8 cellular contexts compared by ENCODE assay signal in genomic region chr11:9613830-9614762, GRCh38. TPM values are rescaled to one million over a fixed set of nuclear protein-coding genes. Genes with fewer than 3 reads are reported as not detected.
DNase-seq lines count a peak whose midpoint lies in the region; ATAC-seq, FAIRE-seq and TF ChIP-seq lines count a peak whose summit lies in the region.

No MANE protein-coding gene starts in this region.

- H3K36me3 Mint-ChIP-seq in nephron (ENCODE audit: low read depth) = no peaks in the 10 kb centered on the region

- no peaks in the 10 kb centered on the region for H3K9me3 Mint-ChIP-seq in nephron

- H3K4me3 Mint-ChIP-seq in nephron = peak overlapping the region; percentile 80 to 91 (median 86)

- H3K27me3 Mint-ChIP-seq in nephron (ENCODE audit: low read depth) = no peaks in the 10 kb centered on the region

- peak overlapping the region; percentile 53 for H3K4me3 ChIP-seq in fibroblast of pulmonary artery (replicated peaks; ENCODE audit: low read depth, low read length)

- H3K27ac Mint-ChIP-seq in nephron = peak overlapping the region; percentile 95 to 96 (median 96)

- peak; percentile 68 for ATAC-seq in GM21390 (IDR thresholded peaks at IDR 0.05; ENCODE audit: unreplicated experiment)
- peak; percentile 81 for ATAC-seq in stimulated activated naive CD8-positive, alpha-beta T cell treated with anti-CD3 and anti-CD28 coated beads, Interleukin-15, Interleukin-2, amounts not matched to agents 100 U/mL and 50 U/mL, for 24 hours

- peaks cover 22% of the 10 kb centered on the region for H3K4me1 Mint-ChIP-seq in nephron

- DNase-seq in DMS153 treated with DMSO at 0.1 percent for 48 hours (lab: John Stamatoyannopoulos, UW; ENCODE audit: unreplicated experiment) = peak; percentile 70
- DNase-seq in HTR-8/SVneo (ENCODE audit: insufficient read length, low spot score) = peak; percentile 83
- DNase-seq in RPMI7951 (ENCODE audit: low read depth) = peak; percentile 79
- peak; percentile 91 for DNase-seq in activated T-helper 9 cell treated with anti-CD3 and anti-CD28 coated beads, Interleukin-2, amount 50 U/mL, for 16 hours (ENCODE audit: low read depth)
- DNase-seq in fibroblast of pulmonary artery (ENCODE audit: low read depth) = peak; percentile 78
- peak; percentile 97 for DNase-seq in stimulated activated naive CD8-positive, alpha-beta T cell treated with anti-CD3 and anti-CD28 coated beads, Interleukin-15, Interleukin-2, amounts not matched to agents 100 U/mL and 50 U/mL, for 24 hours

- FAIRE-seq in HTR-8/SVneo (lab: Jason Lieb, UNC) = peak; percentile 54

- TF ChIP-seq CTCF in fibroblast of pulmonary artery (IDR thresholded peaks at IDR 0.05; ENCODE audit: low read length, missing control alignments) (peak; percentile 53), nephron (IDR thresholded peaks at IDR 0.05; ENCODE audit: unreplicated experiment in 3 of 3) (peak; percentile 69 to 75 (median 71))

RNA-seq across cellular contexts. Expression of gene WEE1, which starts 40.6 kb away (rescaled TPM):
- 52.3 and 74.6 TPM in 2 replicates for total RNA-seq in RPMI7951 (2014; rRNA removed; shearing (Covaris generic))

RNA-seq across cellular contexts. Expression of gene SWAP70, which starts 49.8 kb away (rescaled TPM):
- 20.2 and 25.6 TPM in 2 replicates for total RNA-seq in RPMI7951 (2014; rRNA removed; shearing (Covaris generic))

Comparison
In these comparisons a context has a peak if more than half of its experiments do, and no peak if none do; other contexts are left out.
1. Peak in every context shown above with its lines: DNase-seq, ATAC-seq and H3K4me3 ChIP-seq.